In the genomic region with DNA sequence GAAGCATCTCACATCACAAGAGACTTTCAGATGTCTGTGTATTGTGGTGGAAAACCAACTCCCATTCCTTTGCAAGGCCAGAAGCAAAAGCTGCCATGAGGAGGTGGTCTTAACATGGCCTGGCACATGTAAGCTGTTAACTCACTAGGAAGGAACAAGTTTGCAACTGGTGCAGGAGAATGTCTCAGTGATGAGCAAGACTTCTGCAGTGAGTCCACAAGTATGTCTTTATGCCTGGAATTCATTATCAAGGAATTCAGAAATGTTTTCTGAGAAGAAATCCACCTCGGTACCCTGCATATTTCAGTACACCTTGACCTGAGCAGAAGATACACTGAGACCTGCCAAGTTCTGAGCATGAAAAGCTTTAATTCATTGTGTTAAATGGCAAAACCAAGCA, we compare ENCODE assay signal across 11 cellular contexts.
"Had no signal": no experiment of that assay in that cellular context is flagged by ENCODE, and none has a peak within 500 bp of the region (broad histone marks: within the 10 kb centered on the region; RNA-seq: fewer than 3 reads in every experiment).

No MANE protein-coding gene starts in this region.

- H3K9me3 ChIP-seq: HAP-1 had no signal

- H3K27ac ChIP-seq: GM23248 had no signal

- FAIRE-seq: H1, H54 had no signal

- H3K4me3 ChIP-seq: GM23248, GM23338, HAP-1 had no signal

- H2AFZ ChIP-seq: GM23248, GM23338 had no signal

- ATAC-seq: GM23338, HCT116 had no signal

- DNase-seq: GM23248, GOT3, H7, H9, HCEC 1CT, HFFc6 had no signal

- H3K9ac ChIP-seq: GM23248 had no signal

- H3K36me3 ChIP-seq: HAP-1 had no signal

- H3K4me2 ChIP-seq: GM23338 had no signal

- H3K4me1 ChIP-seq: HAP-1 had no signal
